Comparison of ENCODE assay signal across 19 cellular contexts in genomic region chr3:17759901-17760300, GRCh38. TPM values are rescaled to one million over a fixed set of nuclear protein-coding genes. Genes with fewer than 3 reads are reported as not detected.
DNase-seq lines count a peak whose midpoint lies in the region; ATAC-seq, FAIRE-seq and TF ChIP-seq lines count a peak whose summit lies in the region.
"Had no signal": no experiment of that assay in that cellular context is flagged by ENCODE, and none has a peak within 500 bp of the region (broad histone marks: within the 10 kb centered on the region; RNA-seq: fewer than 3 reads in every experiment).

No MANE protein-coding gene starts in this region.

- CTCF ChIA-PET in PC-3 (lab: Charles Lee), result no interaction called here

- FAIRE-seq in kidney (lab: Jason Lieb, UNC) (peak; percentile 76), RCC 7860 (lab: Jason Lieb, UNC) (no peak)
- FAIRE-seq: A549, H1 had no signal

- H3F3A ChIP-seq in PC-3 (ENCODE audit: low read length, unreplicated experiment), result no peaks in the 10 kb centered on the region

- no peak for ATAC-seq in PC-3
- ATAC-seq in GM18867 (IDR thresholded peaks at IDR 0.05; ENCODE audit: unreplicated experiment), result no peak
- ATAC-seq: A549 had no signal

- H3K36me3 ChIP-seq in PC-3 (ENCODE audit: low read depth, low read length), result no peaks in the 10 kb centered on the region
- H3K36me3 ChIP-seq in kidney (ENCODE audit: control insufficient read depth in 1 of 2, insufficient read depth in 2 of 2, low read length in 2 of 2), result no peaks in the 10 kb centered on the region
- H3K36me3 ChIP-seq: SJCRH30 had no signal

- H3K79me2 ChIP-seq in PC-3 (ENCODE audit: low read length), result no peaks in the 10 kb centered on the region

- intact Hi-C loops in PC-3 (cut with micrococcal nuclease), result no loop called here
- intact Hi-C loops in kidney (cut with DNase I), result no loop called here

- H3K27me3 ChIP-seq in PC-3 (ENCODE audit: low read length), result no peaks in the 10 kb centered on the region
- H3K27me3 ChIP-seq: SJCRH30 had no signal

- POLR2A ChIA-PET in PC-3 (lab: Charles Lee; ENCODE audit: unreplicated experiment), result no interaction called here

- H3K9ac ChIP-seq in PC-3 (ENCODE audit: low read length), result no peak overlapping the region
- H3K9ac ChIP-seq in kidney (ENCODE audit: low read length in 2 of 2), result no peak overlapping the region

- no peak overlapping the region for H2AFZ ChIP-seq in PC-3 (ENCODE audit: low read length)

- H3K4me1 ChIP-seq in PC-3 (ENCODE audit: insufficient read depth, low read length), result no peaks in the 10 kb centered on the region
- no peaks in the 10 kb centered on the region for H3K4me1 ChIP-seq in kidney (ENCODE audit: control insufficient read depth in 1 of 2, insufficient read depth in 1 of 2, low read depth in 1 of 2, low read length in 2 of 2)
- H3K4me1 ChIP-seq: A549, SJCRH30 had no signal

- H3K27ac ChIP-seq in PC-3 (ENCODE audit: low read length) (no peak overlapping the region), kidney (ENCODE audit: low read depth in 2 of 2, low read length in 2 of 2) (no peak overlapping the region)
- H3K27ac ChIP-seq: A549, SJCRH30 had no signal

- H3K4me3 ChIP-seq in AG10803 (ENCODE audit: low read length), result no peak overlapping the region
- H3K4me3 ChIP-seq in PC-3 (ENCODE audit: low read length), result no peak overlapping the region
- H3K4me3 ChIP-seq in kidney (ENCODE audit: low read length in 2 of 2), result no peak overlapping the region
- H3K4me3 ChIP-seq: A549, SJCRH30 had no signal

- no peak overlapping the region for H3K4me2 ChIP-seq in PC-3 (ENCODE audit: low read length)
- H3K4me2 ChIP-seq: A549 had no signal

- DNase-seq in AG10803 (ENCODE audit: low read depth), result peak; percentile 20
- DNase-seq in PC-3, result peak; percentile 10
- peak; percentile 5 for DNase-seq in dermis blood vessel endothelial cell
- no peak for DNase-seq in kidney
- no peak for DNase-seq in NCI-H69 (lab: John Stamatoyannopoulos, UW)
- no peak for DNase-seq in RCC 7860 (ENCODE audit: low spot score)
- no peak for DNase-seq in NCI-H524 treated with DMSO at 0.1 percent for 48 hours (lab: John Stamatoyannopoulos, UW)
- DNase-seq: Calu3; CD4-positive, CD25-positive, alpha-beta regulatory T cell; GDM1; KBM-7; MM.1S; NCI-H187 treated with DMSO at 0.1 percent for 48 hours; NCI-H2171; RPMI8226; SJCRH30 had no signal

- BruUV-seq in PC-3 (replicated peaks; lab: Mats Ljungman, UMichigan), result no TSS peak

- H4K20me1 ChIP-seq in PC-3 (ENCODE audit: low read length), result no peaks in the 10 kb centered on the region

- TF ChIP-seq CTCF in AG10803 (conservative IDR thresholded peaks at IDR 0.05; ENCODE audit: low read length), result no peak
- no peak for TF ChIP-seq CTCF in PC-3 (conservative IDR thresholded peaks at IDR 0.05; ENCODE audit: low read depth, low read length)
- TF ChIP-seq CTCF in kidney (IDR thresholded peaks at IDR 0.05; ENCODE audit: borderline replicate concordance, extremely low read depth, insufficient read depth), result no peak

- no peaks in the 10 kb centered on the region for H3K9me3 ChIP-seq in PC-3 (ENCODE audit: low read length)
- H3K9me3 ChIP-seq in kidney (ENCODE audit: control insufficient read depth in 1 of 2, low read length in 2 of 2), result no peaks in the 10 kb centered on the region
- H3K9me3 ChIP-seq: A549, SJCRH30 had no signal

- no peaks in the 10 kb centered on the region for H3K9me2 ChIP-seq in PC-3 (replicated peaks; ENCODE audit: low read length)

RNA-seq across cellular contexts. Expression of gene TBC1D5, which starts 17.5 kb away (rescaled TPM):
- 54.4 and 54.5 TPM in 2 replicates for total RNA-seq in PC-3 (2014; rRNA removed)
- 98.7 and 104 TPM in 2 replicates for total RNA-seq in dermis blood vessel endothelial cell
- 77.7 TPM for total RNA-seq in kidney
- 9.7 TPM for polyA plus RNA-seq in kidney (ENCODE audit: insufficient read depth, low read depth, low replicate concordance)

Comparison
In these comparisons a context has a peak if more than half of its experiments do, and no peak if none do; other contexts are left out.
1. DNase-seq: peak in AG10803 (single experiment), PC-3 (single experiment) and dermis blood vessel endothelial cell (single experiment); none in kidney (single experiment), NCI-H69 (single experiment), RCC 7860 (single experiment) and NCI-H524 treated with DMSO at 0.1 percent for 48 hours (single experiment).